Comparison of ENCODE assay signal across 19 cellular contexts in the genomic region with DNA sequence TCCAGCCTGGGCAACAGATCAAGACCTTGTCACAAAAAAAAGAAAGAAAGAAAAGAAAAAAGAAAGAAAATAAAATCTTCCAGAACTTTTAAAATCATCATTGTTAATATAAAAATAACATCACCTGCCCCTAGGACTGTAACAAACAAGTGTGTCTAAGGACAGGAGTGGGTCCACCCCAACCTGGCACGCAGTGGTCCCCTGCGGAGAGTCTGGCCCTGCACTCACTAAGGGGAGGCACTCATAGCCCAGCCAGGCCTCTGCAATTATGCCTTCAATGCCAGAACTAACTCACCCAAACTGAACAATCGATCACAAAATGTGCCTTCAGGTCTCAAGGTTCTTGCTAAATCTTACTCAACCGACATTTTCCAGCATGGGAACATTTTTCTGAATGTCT. TPM values are rescaled to one million over a fixed set of nuclear protein-coding genes. Genes with fewer than 3 reads are reported as not detected.
DNase-seq lines count a peak whose midpoint lies in the region; ATAC-seq and TF ChIP-seq lines count a peak whose summit lies in the region.
"Had no signal": no experiment of that assay in that cellular context is flagged by ENCODE, and none has a peak within 500 bp of the region (broad histone marks: within the 10 kb centered on the region; RNA-seq: fewer than 3 reads in every experiment).

No MANE protein-coding gene starts in this region.

- H2AFZ ChIP-seq in GM23338, result no peak overlapping the region

- no peak overlapping the region for H3K4me3 ChIP-seq in GM23338
- H3K4me3 ChIP-seq in RWPE2 (ENCODE audit: severe bottlenecking), result no peak overlapping the region
- no peak overlapping the region for H3K4me3 ChIP-seq in choroid plexus epithelial cell (ENCODE audit: low read depth, low read length)
- no peak overlapping the region for H3K4me3 ChIP-seq in SJCRH30
- H3K4me3 ChIP-seq: HAP-1 had no signal

- H3K27me3 ChIP-seq in GM23338 (ENCODE audit: insufficient read depth), result no peaks in the 10 kb centered on the region
- no peaks in the 10 kb centered on the region for H3K27me3 ChIP-seq in RWPE2 (ENCODE audit: insufficient read depth, poor library complexity, severe bottlenecking)
- no peaks in the 10 kb centered on the region for H3K27me3 ChIP-seq in SJCRH30

- H3K4me1 Mint-ChIP-seq in GM23338, result peaks cover 15% of the 10 kb centered on the region
- H3K4me1 Mint-ChIP-seq in neural crest cell, result peaks cover 18% of the 10 kb centered on the region

- DNase-seq in GM23338 (ENCODE audit: low spot score) (no peak), RWPE2 (ENCODE audit: low spot score) (peak; percentile 69), choroid plexus epithelial cell (ENCODE audit: low read depth) (peak; percentile 50), neural crest cell (ENCODE audit: low read depth, low spot score) (no peak), T1000 (lab: John Stamatoyannopoulos, UW) (no peak), SJCRH30 (no peak), DMS 273 treated with DMSO at 0.1 percent for 48 hours (lab: John Stamatoyannopoulos, UW) (no peak)
- DNase-seq: ACHN, AML-193, Caco-2, DMS53, NCI-H1417, NCI-H1930, NCI-H2171 treated with DMSO at 0.1 percent for 48 hours, NCI-H748 treated with DMSO at 0.1 percent for 48 hours, SHP77 had no signal

- H3K36me3 Mint-ChIP-seq in GM23338 (ENCODE audit: low read depth), result peaks cover 23% of the 10 kb centered on the region
- peaks cover 4% of the 10 kb centered on the region for H3K36me3 Mint-ChIP-seq in neural crest cell (ENCODE audit: low read depth)

- H3K27ac Mint-ChIP-seq in GM23338 (peak overlapping the region; percentile 18; the same call in 1 of the 2 replicates), neural crest cell (ENCODE audit: unreplicated experiment) (no peak overlapping the region)

- H3K9me3 ChIP-seq in RWPE2 (ENCODE audit: severe bottlenecking), result no peaks in the 10 kb centered on the region
- no peaks in the 10 kb centered on the region for H3K9me3 ChIP-seq in SJCRH30 (replicated peaks)
- H3K9me3 ChIP-seq: Caco-2, HAP-1 had no signal

- H3K4me1 ChIP-seq in GM23338 (ENCODE audit: insufficient read depth) (no peaks in the 10 kb centered on the region; the same call in 1 of the 2 replicates), RWPE2 (ENCODE audit: insufficient read depth, poor library complexity, severe bottlenecking) (no peaks in the 10 kb centered on the region), SJCRH30 (peaks cover 4% of the 10 kb centered on the region)

- H3K4me3 Mint-ChIP-seq in GM23338, result no peak overlapping the region
- H3K4me3 Mint-ChIP-seq in neural crest cell, result peak overlapping the region; percentile 61

- H3K27me3 Mint-ChIP-seq in GM23338 (ENCODE audit: insufficient read depth, low read depth, poor library complexity) (peaks cover 12% of the 10 kb centered on the region), neural crest cell (ENCODE audit: low read depth) (no peaks in the 10 kb centered on the region)

- ATAC-seq in GM23338 (no peak), RWPE2 (ENCODE audit: low read depth) (no peak), HG03045 (IDR thresholded peaks at IDR 0.05; ENCODE audit: unreplicated experiment) (no peak)
- ATAC-seq: Panc1 had no signal

- H3K27ac ChIP-seq in GM23338 (ENCODE audit: low read depth), result no peak overlapping the region
- H3K27ac ChIP-seq in RWPE2 (ENCODE audit: poor library complexity, severe bottlenecking), result no peak overlapping the region
- no peak overlapping the region for H3K27ac ChIP-seq in SJCRH30

- H3K4me2 ChIP-seq in GM23338, result no peak overlapping the region

- H3K36me3 ChIP-seq in GM23338 (ENCODE audit: insufficient read depth) (no peaks in the 10 kb centered on the region), RWPE2 (ENCODE audit: low read depth) (peaks cover 33% of the 10 kb centered on the region), SJCRH30 (peaks cover 13% of the 10 kb centered on the region)

- H3F3A ChIP-seq in GM23338 (replicated peaks; ENCODE audit: low read depth), result no peaks in the 10 kb centered on the region

- no peaks in the 10 kb centered on the region for H3K9me2 ChIP-seq in GM23338 (ENCODE audit: insufficient read depth)

- H4K20me1 ChIP-seq in GM23338 (replicated peaks; ENCODE audit: insufficient read depth), result no peaks in the 10 kb centered on the region

- no peak for TF ChIP-seq CTCF in GM23338 (conservative IDR thresholded peaks at IDR 0.05; ENCODE audit: low read depth in 2 of 2)
- TF ChIP-seq CTCF in RWPE2 (IDR thresholded peaks at IDR 0.05; ENCODE audit: poor library complexity, severe bottlenecking), result no peak
- TF ChIP-seq CTCF in choroid plexus epithelial cell (conservative IDR thresholded peaks at IDR 0.05; ENCODE audit: low read depth, low read length), result no peak
- no peak for TF ChIP-seq CTCF in neural crest cell (conservative IDR thresholded peaks at IDR 0.05)

- H3K79me2 ChIP-seq in GM23338 (replicated peaks; ENCODE audit: insufficient read depth), result peaks cover 66% of the 10 kb centered on the region

- no peaks in the 10 kb centered on the region for H3K9me3 Mint-ChIP-seq in GM23338
- H3K9me3 Mint-ChIP-seq in neural crest cell, result no peaks in the 10 kb centered on the region

TF ChIP-seq in GM23338, 12 proteins besides CTCF, POLR2A, EP300 and RAD21 (continues in another document):
- TF ChIP-seq ZNF114 (CRISPR knock-in tag; IDR thresholded peaks at IDR 0.05) (no peak), CREB1 (CRISPR knock-in tag; IDR thresholded peaks at IDR 0.05; ENCODE audit: low read depth) (no peak), EZH2phosphoT487 (IDR thresholded peaks at IDR 0.05; ENCODE audit: unreplicated experiment) (no peak), NANOG (IDR thresholded peaks at IDR 0.05; ENCODE audit: borderline replicate concordance) (no peak), JUNB (IDR thresholded peaks at IDR 0.05; ENCODE audit: unreplicated experiment) (no peak), ZNF331 (CRISPR knock-in tag; IDR thresholded peaks at IDR 0.05; ENCODE audit: low read depth) (no peak), STAT1 (IDR thresholded peaks at IDR 0.05; ENCODE audit: unreplicated experiment) (no peak), POLR2AphosphoS5 (IDR thresholded peaks at IDR 0.05; ENCODE audit: low read depth) (no peak)
- TF ChIP-seq, protein P1, sequence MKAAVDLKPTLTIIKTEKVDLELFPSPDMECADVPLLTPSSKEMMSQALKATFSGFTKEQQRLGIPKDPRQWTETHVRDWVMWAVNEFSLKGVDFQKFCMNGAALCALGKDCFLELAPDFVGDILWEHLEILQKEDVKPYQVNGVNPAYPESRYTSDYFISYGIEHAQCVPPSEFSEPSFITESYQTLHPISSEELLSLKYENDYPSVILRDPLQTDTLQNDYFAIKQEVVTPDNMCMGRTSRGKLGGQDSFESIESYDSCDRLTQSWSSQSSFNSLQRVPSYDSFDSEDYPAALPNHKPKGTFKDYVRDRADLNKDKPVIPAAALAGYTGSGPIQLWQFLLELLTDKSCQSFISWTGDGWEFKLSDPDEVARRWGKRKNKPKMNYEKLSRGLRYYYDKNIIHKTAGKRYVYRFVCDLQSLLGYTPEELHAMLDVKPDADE (IDR thresholded peaks at IDR 0.05), result no peak

RNA-seq across cellular contexts. Expression of a gene that starts 4.8 kb away (rescaled TPM):
- total RNA-seq in GM23338 (2014; rRNA removed; shearing (Covaris generic)), result 19.3 and 20.6 TPM in 2 replicates
- 4.4 and 4.9 TPM in 2 replicates for polyA plus RNA-seq in GM23338 (2016; fragmentation: Nextera tagmentation; extraction: Ambion mirVana)
- 14.6 and 15.2 TPM in 2 replicates for total RNA-seq in neural crest cell
- 19.5 and 20.2 TPM in 2 replicates for total RNA-seq in SJCRH30 (2014; rRNA removed; shearing (Covaris generic))

RNA-seq across cellular contexts. Expression of a gene that starts 31.1 kb away (rescaled TPM):
- 42.7 and 61.3 TPM in 2 replicates for total RNA-seq in GM23338 (2014; rRNA removed; shearing (Covaris generic))
- 28.6 and 29.7 TPM in 2 replicates for polyA plus RNA-seq in GM23338 (2016; fragmentation: Nextera tagmentation; extraction: Ambion mirVana)
- 96.4 and 101 TPM in 2 replicates for total RNA-seq in neural crest cell
- total RNA-seq in SJCRH30 (2014; rRNA removed; shearing (Covaris generic)), result 36.6 and 38.0 TPM in 2 replicates

RNA-seq across cellular contexts. Expression of a gene that starts 36.0 kb away (rescaled TPM):
- 26.5 and 34.5 TPM in 2 replicates for total RNA-seq in GM23338 (2014; rRNA removed; shearing (Covaris generic))
- polyA plus RNA-seq in GM23338 (2016; fragmentation: Nextera tagmentation; extraction: Ambion mirVana), result 13.5 and 14.2 TPM in 2 replicates
- 46.7 and 48.4 TPM in 2 replicates for total RNA-seq in neural crest cell
- total RNA-seq in SJCRH30 (2014; rRNA removed; shearing (Covaris generic)), result 16.7 and 25.6 TPM in 2 replicates

RNA-seq across cellular contexts. Expression of a gene that starts 48.1 kb away (rescaled TPM):
- 39.6 and 48.9 TPM in 2 replicates for total RNA-seq in GM23338 (2014; rRNA removed; shearing (Covaris generic))
- 4.6 and 5.2 TPM in 2 replicates for polyA plus RNA-seq in GM23338 (2016; fragmentation: Nextera tagmentation; extraction: Ambion mirVana)
- 22.3 and 26.5 TPM in 2 replicates for total RNA-seq in neural crest cell
- 4.6 and 5.7 TPM in 2 replicates for total RNA-seq in SJCRH30 (2014; rRNA removed; shearing (Covaris generic))

Comparison
In these comparisons a context has a peak if more than half of its experiments do, and no peak if none do; other contexts are left out.
1. DNase-seq: peak in RWPE2 (single experiment) and choroid plexus epithelial cell (single experiment); none in GM23338 (single experiment), neural crest cell (single experiment), T1000 (single experiment), SJCRH30 (0 of 2) and DMS 273 treated with DMSO at 0.1 percent for 48 hours (single experiment).